In genomic region chr18:79778291-79778791, GRCh38 we compare ENCODE assay signal across 19 cellular contexts. TPM values are rescaled to one million over a fixed set of nuclear protein-coding genes. Genes with fewer than 3 reads are reported as not detected.
DNase-seq lines count a peak whose midpoint lies in the region; ATAC-seq, FAIRE-seq and TF ChIP-seq lines count a peak whose summit lies in the region.
"Had no signal": no experiment of that assay in that cellular context is flagged by ENCODE, and none has a peak within 500 bp of the region (broad histone marks: within the 10 kb centered on the region; RNA-seq: fewer than 3 reads in every experiment).

No MANE protein-coding gene starts in this region.

- no peaks in the 10 kb centered on the region for H3K4me1 Mint-ChIP-seq in activated T-cell treated with anti-CD3 and anti-CD28 coated beads, Interleukin-2, amount 50 U/mL, for 24 hours (ENCODE audit: low read depth)
- H3K4me1 Mint-ChIP-seq in activated CD8-positive, alpha-beta T cell treated with anti-CD3 and anti-CD28 coated beads for 36 hours (ENCODE audit: low read depth), result no peaks in the 10 kb centered on the region

- H3K27ac ChIP-seq in kidney (ENCODE audit: low read depth in 2 of 2, low read length in 2 of 2) (no peak overlapping the region), OCI-LY7 (ENCODE audit: low read depth, low read length, poor library complexity, severe bottlenecking) (no peak overlapping the region)
- H3K27ac ChIP-seq: PC-9 had no signal

- no TSS peak for BruUV-seq in OCI-LY7 (replicated peaks; lab: Mats Ljungman, UMichigan)

- no peak overlapping the region for H3K27ac Mint-ChIP-seq in activated T-cell treated with anti-CD3 and anti-CD28 coated beads, Interleukin-2, amount 50 U/mL, for 24 hours
- no peak overlapping the region for H3K27ac Mint-ChIP-seq in activated CD8-positive, alpha-beta T cell treated with anti-CD3 and anti-CD28 coated beads for 36 hours
- H3K27ac Mint-ChIP-seq: CD8-positive, alpha-beta T cell had no signal

- no peaks in the 10 kb centered on the region for H3K36me3 Mint-ChIP-seq in activated T-cell treated with anti-CD3 and anti-CD28 coated beads, Interleukin-2, amount 50 U/mL, for 24 hours (ENCODE audit: low read depth)
- H3K36me3 Mint-ChIP-seq in activated CD8-positive, alpha-beta T cell treated with anti-CD3 and anti-CD28 coated beads for 36 hours (ENCODE audit: low read depth), result no peaks in the 10 kb centered on the region
- H3K36me3 Mint-ChIP-seq: CD8-positive, alpha-beta T cell had no signal

- H3K9me2 ChIP-seq in OCI-LY7 (ENCODE audit: insufficient read depth, low read length), result no peaks in the 10 kb centered on the region

- TF ChIP-seq CTCF in kidney (IDR thresholded peaks at IDR 0.05; ENCODE audit: borderline replicate concordance, extremely low read depth, insufficient read depth) (no peak), OCI-LY7 (conservative IDR thresholded peaks at IDR 0.05; ENCODE audit: low read length) (no peak)
- TF ChIP-seq CTCF in activated CD8-positive, alpha-beta T cell treated with anti-CD3 and anti-CD28 coated beads for 36 hours (IDR thresholded peaks at IDR 0.05), result no peak

- H3K4me3 Mint-ChIP-seq in activated T-cell treated with anti-CD3 and anti-CD28 coated beads, Interleukin-2, amount 50 U/mL, for 24 hours, result no peak overlapping the region
- no peak overlapping the region for H3K4me3 Mint-ChIP-seq in activated CD8-positive, alpha-beta T cell treated with anti-CD3 and anti-CD28 coated beads for 36 hours
- H3K4me3 Mint-ChIP-seq: CD8-positive, alpha-beta T cell had no signal

- H3K4me2 ChIP-seq in OCI-LY7 (ENCODE audit: low read length), result no peak overlapping the region
- H3K4me2 ChIP-seq: PC-9 had no signal

- intact Hi-C loops in kidney (cut with DNase I), result no loop called here
- intact Hi-C loops in posterior vena cava (cut with DNase I), result no loop called here
- intact Hi-C loops in activated CD8-positive, alpha-beta T cell treated with anti-CD3 and anti-CD28 coated beads for 36 hours (cut with micrococcal nuclease), result no loop called here
- intact Hi-C loops in OCI-LY7 (cut with micrococcal nuclease; ENCODE audit: unreplicated experiment), result no loop called here

- ATAC-seq in activated CD8-positive, alpha-beta T cell treated with anti-CD3 and anti-CD28 coated beads for 36 hours, result no peak
- ATAC-seq: CD8-positive, alpha-beta T cell; K562 had no signal

- CTCF ChIA-PET in activated CD8-positive, alpha-beta T cell treated with anti-CD3 and anti-CD28 coated beads for 36 hours (lab: Charles Lee), result no interaction called here
- CTCF ChIA-PET in OCI-LY7 (lab: Charles Lee; ENCODE audit: unreplicated experiment), result no interaction called here

- no peak overlapping the region for H3K9ac ChIP-seq in kidney (ENCODE audit: low read length in 2 of 2)

- no peak overlapping the region for H3K4me3 ChIP-seq in kidney (ENCODE audit: low read length in 2 of 2)
- no peak overlapping the region for H3K4me3 ChIP-seq in OCI-LY7 (ENCODE audit: low read depth, low read length, poor library complexity, severe bottlenecking)
- H3K4me3 ChIP-seq: K562, PC-9 had no signal

- POLR2A ChIA-PET in activated CD8-positive, alpha-beta T cell treated with anti-CD3 and anti-CD28 coated beads for 36 hours (lab: Charles Lee), result no interaction called here
- POLR2A ChIA-PET in OCI-LY7 (lab: Charles Lee), result interaction anchor here (1.0 kb wide), 1 partner anchor 41 kb away, joined by 3 read pairs; no protein-coding TSS in a partner anchor

- H3K9me3 Mint-ChIP-seq in activated T-cell treated with anti-CD3 and anti-CD28 coated beads, Interleukin-2, amount 50 U/mL, for 24 hours, result no peaks in the 10 kb centered on the region
- H3K9me3 Mint-ChIP-seq in activated CD8-positive, alpha-beta T cell treated with anti-CD3 and anti-CD28 coated beads for 36 hours, result no peaks in the 10 kb centered on the region
- H3K9me3 Mint-ChIP-seq: CD8-positive, alpha-beta T cell had no signal

- H3K27me3 Mint-ChIP-seq in activated T-cell treated with anti-CD3 and anti-CD28 coated beads, Interleukin-2, amount 50 U/mL, for 24 hours, result peaks cover 24% of the 10 kb centered on the region
- H3K27me3 Mint-ChIP-seq in activated CD8-positive, alpha-beta T cell treated with anti-CD3 and anti-CD28 coated beads for 36 hours, result peaks cover 7% of the 10 kb centered on the region

- H3K36me3 ChIP-seq in kidney (ENCODE audit: control insufficient read depth in 1 of 2, insufficient read depth in 2 of 2, low read length in 2 of 2) (no peaks in the 10 kb centered on the region), OCI-LY7 (ENCODE audit: insufficient read depth, low read length) (no peaks in the 10 kb centered on the region)

- DNase-seq in activated T-cell treated with anti-CD3 and anti-CD28 coated beads, Interleukin-2, amount 50 U/mL, for 24 hours, result peak; percentile 14
- no peak for DNase-seq in activated T-cell treated with anti-CD3 and anti-CD28 coated beads, Interleukin-2, amount 50 U/mL, for 1 hour
- peak; percentile 66 for DNase-seq in kidney
- peak; percentile 79 for DNase-seq in posterior vena cava (ENCODE audit: low spot score)
- no peak for DNase-seq in SW 1271 (lab: John Stamatoyannopoulos, UW)
- no peak for DNase-seq in activated CD8-positive, alpha-beta T cell treated with anti-CD3 and anti-CD28 coated beads for 36 hours
- no peak for DNase-seq in NCI-H2081 treated with DMSO at 0.1 percent for 48 hours (lab: John Stamatoyannopoulos, UW)
- DNase-seq in OCI-LY7 (ENCODE audit: low spot score), result no peak
- DNase-seq: CD8-positive, alpha-beta T cell; DMS79; GOT3; NCI-H187 treated with DMSO at 0.1 percent for 48 hours; NCI-H446; NCI-H774; PC-9; Right ventricle myocardium superior had no signal

- no peak for FAIRE-seq in kidney (lab: Jason Lieb, UNC)
- FAIRE-seq: K562 had no signal

- H3K4me1 ChIP-seq in kidney (ENCODE audit: control insufficient read depth in 1 of 2, insufficient read depth in 1 of 2, low read depth in 1 of 2, low read length in 2 of 2) (no peaks in the 10 kb centered on the region), OCI-LY7 (ENCODE audit: insufficient read depth, low read length, poor library complexity, severe bottlenecking) (no peaks in the 10 kb centered on the region)

- no peaks in the 10 kb centered on the region for H3K79me2 ChIP-seq in OCI-LY7 (ENCODE audit: insufficient read depth, low read depth, low read length)

- no peak overlapping the region for H2AFZ ChIP-seq in OCI-LY7 (ENCODE audit: low read length)
- H2AFZ ChIP-seq: PC-9 had no signal

- no peaks in the 10 kb centered on the region for H4K20me1 ChIP-seq in OCI-LY7 (ENCODE audit: insufficient read depth, low read length)

- no peaks in the 10 kb centered on the region for H3K9me3 ChIP-seq in kidney (ENCODE audit: control insufficient read depth in 1 of 2, low read length in 2 of 2)
- no peaks in the 10 kb centered on the region for H3K9me3 ChIP-seq in OCI-LY7 (ENCODE audit: low read length)

RNA-seq across cellular contexts. Expression of gene KCNG2, which starts 19.4 kb away (rescaled TPM):
- total RNA-seq in kidney (0.76 TPM), posterior vena cava (under 1 TPM; 0.38 to 0.56 TPM), OCI-LY7 (2022) (not detected in 2 replicates)
- not detected for polyA plus RNA-seq in kidney (ENCODE audit: insufficient read depth, low read depth, low replicate concordance)
- total RNA-seq in activated CD8-positive, alpha-beta T cell treated with anti-CD3 and anti-CD28 coated beads for 36 hours, result not detected
- total RNA-seq in OCI-LY7 (2014; rRNA removed; shearing (Covaris generic)), result not detected in 2 replicates
- total RNA-seq: A172; CD8-positive, alpha-beta T cell; K562; PC-9; Right ventricle myocardium superior had no signal
- polyA plus RNA-seq: BJ, K562 had no signal

Comparison
In these comparisons a context has a peak if more than half of its experiments do, and no peak if none do; other contexts are left out.
1. DNase-seq: peak in activated T-cell treated with anti-CD3 and anti-CD28 coated beads, Interleukin-2, amount 50 U/mL, for 24 hours (single experiment), kidney (single experiment) and posterior vena cava (single experiment); none in activated T-cell treated with anti-CD3 and anti-CD28 coated beads, Interleukin-2, amount 50 U/mL, for 1 hour (single experiment), SW 1271 (0 of 2), activated CD8-positive, alpha-beta T cell treated with anti-CD3 and anti-CD28 coated beads for 36 hours (single experiment), NCI-H2081 treated with DMSO at 0.1 percent for 48 hours (single experiment) and OCI-LY7 (single experiment).